Comparison of ENCODE assay signal across 14 cellular contexts in the genomic region with DNA sequence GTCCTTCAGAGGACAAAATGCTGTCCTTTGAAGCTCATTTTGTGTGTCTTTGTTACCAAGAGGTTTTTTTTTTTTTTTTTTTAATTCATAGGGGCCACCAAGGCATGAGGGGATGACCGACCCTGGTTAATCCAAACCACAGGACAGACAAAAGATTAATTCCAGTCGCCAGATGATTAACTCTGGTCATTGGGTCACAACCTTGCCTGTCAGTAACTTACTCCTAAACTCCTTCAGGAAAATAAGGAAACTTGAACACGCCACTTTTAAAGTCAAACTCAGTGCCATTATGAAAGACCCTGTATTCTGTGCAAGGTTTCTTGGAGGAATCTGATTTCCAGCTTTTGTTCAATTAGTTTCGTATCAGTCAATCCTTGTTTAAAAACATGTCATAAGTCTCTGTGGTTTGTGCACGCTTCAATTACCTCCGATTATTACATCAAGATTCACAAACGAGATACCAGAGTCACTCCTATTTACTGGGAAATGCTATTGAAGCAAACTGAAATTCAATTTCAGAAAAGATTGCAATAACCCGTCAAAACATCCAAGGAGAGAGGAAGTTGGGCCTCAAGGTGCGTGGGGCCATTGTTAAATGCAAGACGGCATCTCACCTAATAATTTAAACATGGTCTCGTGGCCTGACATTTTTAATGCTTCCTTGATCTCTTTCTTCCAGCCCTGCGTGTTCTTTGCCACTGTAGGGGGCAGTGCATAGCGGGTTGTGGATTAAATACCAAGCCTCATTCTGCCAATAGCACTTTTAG. TPM values are rescaled to one million over a fixed set of nuclear protein-coding genes. Genes with fewer than 3 reads are reported as not detected.
A peak's percentile ranks its signal among the peaks of the same experiment; 100 is the strongest.
DNase-seq lines count a peak whose midpoint lies in the region; ATAC-seq and TF ChIP-seq lines count a peak whose summit lies in the region.
"Had no signal": no experiment of that assay in that cellular context is flagged by ENCODE, and none has a peak within 500 bp of the region (broad histone marks: within the 10 kb centered on the region; RNA-seq: fewer than 3 reads in every experiment).

No MANE protein-coding gene starts in this region.

- H3K27me3 Mint-ChIP-seq in neural crest cell (ENCODE audit: low read depth) = no peaks in the 10 kb centered on the region

- no peaks in the 10 kb centered on the region for H3K27me3 ChIP-seq in BE2C
- no peaks in the 10 kb centered on the region for H3K27me3 ChIP-seq in PC-9 (ENCODE audit: insufficient read depth, low read depth)
- no peaks in the 10 kb centered on the region for H3K27me3 ChIP-seq in esophagus squamous epithelium
- H3K27me3 ChIP-seq: tibial nerve had no signal

- no peaks in the 10 kb centered on the region for H3K9me2 ChIP-seq in PC-9 (ENCODE audit: insufficient read depth)

- H3F3A ChIP-seq in PC-9 (ENCODE audit: insufficient read depth, low read depth) = peaks cover 45% of the 10 kb centered on the region

- in situ Hi-C loops in ACHN (cut with HindIII; ENCODE audit: low pct_ligation_motif_present, low pct_unique_long_range_greater_than_20kb, low sequenced_read_pairs) = no loop called here

- peak overlapping the region; percentile 74 for H3K4me2 ChIP-seq in PC-9

- ATAC-seq in GM18870 (IDR thresholded peaks at IDR 0.05; ENCODE audit: unreplicated experiment) = no peak

- peak overlapping the region; percentile 38 for H3K4me3 Mint-ChIP-seq in neural crest cell
- H3K4me3 Mint-ChIP-seq: CD4-positive, CD25-positive, alpha-beta regulatory T cell; central memory CD8-positive, alpha-beta T cell had no signal

- H2AFZ ChIP-seq in PC-9 = no peak overlapping the region; the same call in 1 of the 2 replicates

- H3K4me3 ChIP-seq in BE2C (ENCODE audit: low read depth, low read length) (no peak overlapping the region), PC-9 (peak overlapping the region; percentile 31; the same call in 1 of the 2 replicates), esophagus squamous epithelium (no peak overlapping the region)
- H3K4me3 ChIP-seq: lung, tibial nerve had no signal

- DNase-seq in BE2C = no peak
- peak; percentile 35 to 82 for DNase-seq in PC-9
- no peak for DNase-seq in esophagus squamous epithelium (lab: John Stamatoyannopoulos, UW)
- DNase-seq in neural crest cell (ENCODE audit: low read depth, low spot score) = no peak
- no peak for DNase-seq in stimulated activated naive CD4-positive, alpha-beta T cell (lab: John Stamatoyannopoulos, UW)
- no peak for DNase-seq in ACHN
- no peak for DNase-seq in RKO (ENCODE audit: low spot score)
- DNase-seq: CD4-positive, CD25-positive, alpha-beta regulatory T cell; NCI-H2171 had no signal

- no peak for TF ChIP-seq POLR2A in esophagus squamous epithelium (IDR thresholded peaks at IDR 0.05)

- TF ChIP-seq CTCF in BE2C (IDR thresholded peaks at IDR 0.05; ENCODE audit: low read depth, low read length) (peak; percentile 43), PC-9 (conservative IDR thresholded peaks at IDR 0.05) (no peak; the same call in 1 of the 2 replicates), esophagus squamous epithelium (IDR thresholded peaks at IDR 0.05) (no peak), neural crest cell (conservative IDR thresholded peaks at IDR 0.05) (peak; percentile 42)

- peak overlapping the region; percentile 99 for H3K27ac ChIP-seq in PC-9
- H3K27ac ChIP-seq in esophagus squamous epithelium = peak overlapping the region in 3 of 4 donors; percentile 54 to 61 (median 57)
- H3K27ac ChIP-seq: VCaP had no signal

- no TSS peak for BruUV-seq in PC-9 (replicated peaks; lab: Mats Ljungman, UMichigan)

- intact Hi-C loops in PC-9 (cut with micrococcal nuclease; ENCODE audit: unreplicated experiment) = loop anchor here (1.0 to 2.0 kb wide), 6 partner anchors 17 to 280 kb away; no protein-coding TSS in a partner anchor
- intact Hi-C loops in esophagus squamous epithelium (cut with DNase I) = no loop called here

- no peaks in the 10 kb centered on the region for H3K9me3 ChIP-seq in BE2C
- no peaks in the 10 kb centered on the region for H3K9me3 ChIP-seq in PC-9 (ENCODE audit: insufficient read depth, low read depth)
- H3K9me3 ChIP-seq in esophagus squamous epithelium = no peaks in the 10 kb centered on the region
- H3K9me3 ChIP-seq: tibial nerve had no signal

- peaks cover 56% of the 10 kb centered on the region for H3K4me1 Mint-ChIP-seq in neural crest cell
- H3K4me1 Mint-ChIP-seq: CD4-positive, CD25-positive, alpha-beta regulatory T cell; central memory CD8-positive, alpha-beta T cell had no signal

- POLR2A ChIA-PET in PC-9 (lab: Charles Lee; ENCODE audit: unreplicated experiment) = interaction anchor here (0.7 kb wide), 1 partner anchor 48 kb away, joined by 5 read pairs; no protein-coding TSS in a partner anchor

- H3K36me3 ChIP-seq in BE2C = peaks cover 5% of the 10 kb centered on the region
- 0 out of 2 replicates have a peak, but pooled peaks cover 4% of the 10 kb centered on the region for H3K36me3 ChIP-seq in PC-9 (ENCODE audit: low read depth)
- no peaks in the 10 kb centered on the region for H3K36me3 ChIP-seq in esophagus squamous epithelium
- H3K36me3 ChIP-seq: tibial nerve had no signal

- CTCF ChIA-PET in PC-9 (lab: Charles Lee) = no interaction called here

- no peaks in the 10 kb centered on the region for H4K20me1 ChIP-seq in PC-9 (ENCODE audit: insufficient read depth)

- H3K27ac Mint-ChIP-seq in neural crest cell (ENCODE audit: unreplicated experiment) = peak overlapping the region; percentile 54
- H3K27ac Mint-ChIP-seq: CD4-positive, CD25-positive, alpha-beta regulatory T cell had no signal

- no peaks in the 10 kb centered on the region for H3K9me3 Mint-ChIP-seq in neural crest cell
- H3K9me3 Mint-ChIP-seq: CD4-positive, CD25-positive, alpha-beta regulatory T cell; central memory CD8-positive, alpha-beta T cell had no signal

- H3K79me2 ChIP-seq in PC-9 (ENCODE audit: low read depth) = peaks cover 73% of the 10 kb centered on the region

- 65 to 69% methylated on average over 13 of the region's 13 CpGs for WGBS in esophagus squamous epithelium, 2 donors

- H3K4me1 ChIP-seq in BE2C (peaks cover 9% of the 10 kb centered on the region), PC-9 (replicated peaks; ENCODE audit: insufficient read depth) (peaks cover 48% of the 10 kb centered on the region), esophagus squamous epithelium (peaks cover 0 to 53% (median 18%) of the 10 kb centered on the region in 3 donors)

- no peaks in the 10 kb centered on the region for H3K36me3 Mint-ChIP-seq in neural crest cell (ENCODE audit: low read depth)
- H3K36me3 Mint-ChIP-seq: CD4-positive, CD25-positive, alpha-beta regulatory T cell had no signal

RNA-seq across cellular contexts. Expression of a gene that starts 44.0 kb away (rescaled TPM):
- polyA plus RNA-seq in BE2C (2012; ENCODE audit: insufficient read depth, insufficient read length, low read depth) = 56.6 TPM
- total RNA-seq in PC-9 (2021) (21.7 and 30.5 TPM in 2 replicates), esophagus squamous epithelium (10 to 100 TPM in 2 of 4 donors, 1 to 10 TPM in 2; 3.1 to 27.7 (median 12.0) TPM), neural crest cell (14.5 and 16.1 TPM in 2 replicates)
- total RNA-seq: CD4-positive, CD25-positive, alpha-beta regulatory T cell had no signal

Comparison
In these comparisons a context has a peak if more than half of its experiments do, and no peak if none do; other contexts are left out.
1. DNase-seq: peak in PC-9 (2 of 2); none in BE2C (single experiment), esophagus squamous epithelium (single experiment), neural crest cell (single experiment), stimulated activated naive CD4-positive, alpha-beta T cell (0 of 6), ACHN (single experiment) and RKO (single experiment).
2. CTCF ChIP-seq: peak in BE2C (single experiment) and neural crest cell (single experiment); none in PC-9 (single experiment) and esophagus squamous epithelium (0 of 6).